8 cellular contexts compared by ENCODE assay signal in the genomic region with DNA sequence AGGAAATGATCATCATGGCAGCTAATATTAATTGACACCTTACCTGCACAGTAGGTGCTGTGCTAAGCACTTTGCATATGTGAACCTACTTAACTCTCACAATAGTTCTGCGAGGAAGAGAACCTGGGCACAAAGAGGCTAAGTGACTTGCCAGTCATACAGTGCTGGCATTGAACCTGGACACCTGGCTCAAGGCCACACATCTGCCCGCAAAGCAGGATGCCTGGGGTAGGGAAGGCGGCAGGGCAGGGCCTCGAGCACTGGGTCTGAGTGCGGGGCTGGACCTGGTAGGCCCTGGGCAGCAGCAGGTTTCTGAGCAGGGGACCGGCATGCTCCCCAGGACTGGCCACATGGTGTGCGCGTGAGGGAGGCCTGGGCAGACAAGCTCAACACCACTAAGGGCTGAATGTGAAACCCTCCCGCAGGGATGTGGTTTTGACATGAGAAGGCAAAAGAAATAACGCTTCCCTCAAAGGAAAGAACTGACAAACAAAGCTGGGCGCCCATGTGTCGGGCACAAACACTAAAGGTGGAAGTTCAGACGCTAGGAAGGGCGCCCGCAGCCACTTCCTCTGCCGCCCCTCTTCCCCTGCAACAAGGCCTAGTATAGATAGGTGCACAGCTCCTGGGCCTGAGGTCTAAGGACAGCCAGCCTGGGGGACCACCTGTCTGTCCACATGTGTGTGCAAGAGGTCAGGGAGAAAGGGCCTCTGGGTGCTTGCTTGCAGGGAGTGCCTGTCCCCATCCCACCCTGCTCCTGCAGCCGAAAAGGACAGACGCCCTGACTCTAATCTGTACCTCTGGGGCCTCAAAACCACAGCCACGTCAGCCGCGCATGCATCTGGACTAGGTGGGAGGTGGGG.
A peak's percentile ranks its signal among the peaks of the same experiment; 100 is the strongest.
DNase-seq lines count a peak whose midpoint lies in the region; ATAC-seq and TF ChIP-seq lines count a peak whose summit lies in the region.

No MANE protein-coding gene starts in this region.

- H3K9ac ChIP-seq in trophoblast cell (ENCODE audit: low read length) = no peak overlapping the region

- ATAC-seq in GM21367 (IDR thresholded peaks at IDR 0.05; ENCODE audit: unreplicated experiment) = peak; percentile 41
- ATAC-seq in HG03196 (IDR thresholded peaks at IDR 0.05; ENCODE audit: unreplicated experiment) = no peak

- intact Hi-C loops in ascending aorta (cut with DNase I) = loop anchor here (5.0 kb wide), 1 partner anchor 107 kb away; no protein-coding TSS in a partner anchor
- intact Hi-C loops in uterus (cut with DNase I; ENCODE audit: low total_unique reads) = no loop called here

- no peak overlapping the region for H3K4me3 ChIP-seq in ascending aorta
- H3K4me3 ChIP-seq in trophoblast cell (ENCODE audit: low read depth, low read length) = no peak overlapping the region
- H3K4me3 ChIP-seq in uterus = no peak overlapping the region

- H3K4ac ChIP-seq in trophoblast cell (ENCODE audit: low read depth, low read length) = no peak overlapping the region

- H3K23ac ChIP-seq in trophoblast cell (ENCODE audit: low read length) = no peak overlapping the region

- H2BK12ac ChIP-seq in trophoblast cell (ENCODE audit: low read length) = peak overlapping the region; percentile 64

- peaks cover 13 to 15% of the 10 kb centered on the region in 2 donors for H3K4me1 ChIP-seq in ascending aorta
- peaks cover 24 to 31% of the 10 kb centered on the region in 2 experiments for H3K4me1 ChIP-seq in trophoblast cell (ENCODE audit: control insufficient read depth in 1 of 2, insufficient read depth in 2 of 2, low read length in 2 of 2)
- H3K4me1 ChIP-seq in uterus = no peaks in the 10 kb centered on the region

- H3K9me3 ChIP-seq in ascending aorta (no peaks in the 10 kb centered on the region), trophoblast cell (ENCODE audit: insufficient read depth, low read depth, low read length) (no peaks in the 10 kb centered on the region), uterus (no peaks in the 10 kb centered on the region)

- no peak overlapping the region for H3K4me2 ChIP-seq in trophoblast cell (ENCODE audit: low read length)

- no peaks in the 10 kb centered on the region for H3K27me3 ChIP-seq in ascending aorta
- no peaks in the 10 kb centered on the region for H3K27me3 ChIP-seq in trophoblast cell (ENCODE audit: insufficient read depth, low read length)
- H3K27me3 ChIP-seq in uterus = no peaks in the 10 kb centered on the region

- H3K18ac ChIP-seq in trophoblast cell (ENCODE audit: low read length) = no peak overlapping the region

- peak overlapping the region; percentile 29 for H4K91ac ChIP-seq in trophoblast cell (ENCODE audit: low read depth, low read length)

- DNase-seq in T-helper 9 cell (peak; percentile 69), ascending aorta (ENCODE audit: low spot score in 2 of 2) (peak; percentile 37 to 75), trophoblast cell (no peak), uterus (no peak), GM03348 (ENCODE audit: low spot score) (no peak), kidney tubule cell (ENCODE audit: low spot score) (no peak)

- H3K36me3 ChIP-seq in ascending aorta (no peaks in the 10 kb centered on the region), trophoblast cell (ENCODE audit: control insufficient read depth in 1 of 2, insufficient read depth in 2 of 2, low read length in 2 of 2) (no peaks in the 10 kb centered on the region), uterus (no peaks in the 10 kb centered on the region)

- peak overlapping the region; percentile 13 for H2AK5ac ChIP-seq in trophoblast cell (ENCODE audit: low read length)

- H2AFZ ChIP-seq in trophoblast cell (ENCODE audit: insufficient read depth, low read length, poor library complexity) = no peak overlapping the region

- peak overlapping the region; percentile 14 for H3K14ac ChIP-seq in trophoblast cell (ENCODE audit: low read length)

- WGBS in trophoblast cell (ENCODE audit: extremely low coverage, insufficient coverage, insufficient read length) = no CpG with 5 or more reads among the region's 21 CpGs

- H2BK120ac ChIP-seq in trophoblast cell (ENCODE audit: insufficient read depth, low read length, poor library complexity) = no peak overlapping the region

- H3K79me1 ChIP-seq in trophoblast cell (ENCODE audit: low read length) = peaks cover 25% of the 10 kb centered on the region

- no peak overlapping the region for H2BK5ac ChIP-seq in trophoblast cell (ENCODE audit: low read depth, low read length, poor library complexity)

- TF ChIP-seq CTCF in ascending aorta (IDR thresholded peaks at IDR 0.05) (no peak), uterus (IDR thresholded peaks at IDR 0.05) (no peak)

- no peak overlapping the region for H4K12ac ChIP-seq in trophoblast cell (ENCODE audit: low read depth, low read length)

- TF ChIP-seq POLR2A in uterus (IDR thresholded peaks at IDR 0.05) = no peak

- H4K8ac ChIP-seq in trophoblast cell (ENCODE audit: low read depth, low read length) = no peak overlapping the region

- H3K27ac ChIP-seq in ascending aorta (peak overlapping the region; percentile 22 to 32), trophoblast cell (ENCODE audit: low read depth, low read length) (no peak overlapping the region), uterus (peak overlapping the region in 1 of 2 donors; percentile 21)

- H3K79me2 ChIP-seq in trophoblast cell (ENCODE audit: control insufficient read depth, insufficient read depth, low read length, poor library complexity) = no peaks in the 10 kb centered on the region

Comparison
In these comparisons a context has a peak if more than half of its experiments do, and no peak if none do; other contexts are left out.
1. DNase-seq: peak in T-helper 9 cell (single experiment) and ascending aorta (2 of 2); none in trophoblast cell (0 of 2), uterus (0 of 2), GM03348 (single experiment) and kidney tubule cell (single experiment).